Comparison of ENCODE assay signal across 29 cellular contexts in genomic region chr11:41920374-41920773, GRCh38.
"Had no signal": no experiment of that assay in that cellular context is flagged by ENCODE, and none has a peak within 500 bp of the region (broad histone marks: within the 10 kb centered on the region; RNA-seq: fewer than 3 reads in every experiment).

No MANE protein-coding gene starts in this region.

- H3K4me1 ChIP-seq: left lung, lower lobe of right lung, pancreas, prostate gland, stomach, testis, thyroid gland, transverse colon, upper lobe of right lung had no signal

- H3K36me3 Mint-ChIP-seq: mesothelial cell of epicardium; naive B cell; natural killer cell; stimulated activated naive B cell treated with anti-CD40 and anti-IgM and Interleukin-4, amounts not matched to agents 10 μg/mL and 1 μg/mL and 100 μg/mL, for 72 hours had no signal

- H3K27me3 ChIP-seq: left lung, pancreas, stomach, testis, thyroid gland, transverse colon, upper lobe of right lung had no signal

- H3K9me3 ChIP-seq: lower lobe of right lung, pancreas, prostate gland, testis, thyroid gland, transverse colon, upper lobe of right lung had no signal

- H3K36me3 ChIP-seq: left lung, lower lobe of right lung, pancreas, prostate gland, stomach, thyroid gland, transverse colon, upper lobe of right lung had no signal

- H3K4me3 Mint-ChIP-seq: mesothelial cell of epicardium; naive B cell; natural killer cell; nephron progenitor cell; stimulated activated naive B cell treated with anti-CD40 and anti-IgM and Interleukin-4, amounts not matched to agents 10 μg/mL and 1 μg/mL and 100 μg/mL, for 72 hours had no signal

- H3K27me3 Mint-ChIP-seq: naive B cell; stimulated activated naive B cell treated with anti-CD40 and anti-IgM and Interleukin-4, amounts not matched to agents 10 μg/mL and 1 μg/mL and 100 μg/mL, for 72 hours had no signal

- H3K4me3 ChIP-seq: left lung, lower lobe of right lung, pancreas, prostate gland, skin epidermis, stomach, testis, thyroid gland, transverse colon, upper lobe of right lung had no signal

- H3K4me1 Mint-ChIP-seq: mesothelial cell of epicardium; naive B cell; natural killer cell; stimulated activated naive B cell treated with anti-CD40 and anti-IgM and Interleukin-4, amounts not matched to agents 10 μg/mL and 1 μg/mL and 100 μg/mL, for 72 hours had no signal

- DNase-seq: hippocampal formation; kidney glomerular epithelial cell; left colon; left lung; lower lobe of right lung; mammary epithelial cell; mesenchymal stem cell; naive B cell; natural killer cell; nephron progenitor cell; pancreas; posterior cingulate gyrus; retina; right cardiac atrium; stimulated activated CD4-positive, alpha-beta T cell treated with anti-CD3 and anti-CD28 coated beads, Interleukin-12 subunit alpha, Interleukin-12 subunit beta, amount 100 ng/mL, for 4 hours; stimulated activated CD4-positive, alpha-beta T cell treated with anti-CD3 and anti-CD28 coated beads, Interleukin-15, amount 100 ng/mL, for 24 hours; stimulated activated CD4-positive, alpha-beta T cell treated with anti-CD3 and anti-CD28 coated beads, Interleukin-2, amount 100 ng/mL, for 24 hours; stimulated activated CD4-positive, alpha-beta T cell treated with anti-CD3 and anti-CD28 coated beads, Interleukin-4, amount 100 ng/mL, for 1 hour; stimulated activated naive B cell treated with anti-CD40 and anti-IgM and Interleukin-4, amounts not matched to agents 10 μg/mL and 1 μg/mL and 100 μg/mL, for 72 hours; stimulated activated naive CD8-positive, alpha-beta T cell treated with anti-CD3 and anti-CD28 coated beads, Interleukin-15, Interleukin-2, amounts not matched to agents 100 U/mL and 50 U/mL, for 24 hours; stomach; testis; thyroid gland; transverse colon; upper lobe of right lung had no signal

- H3K27ac ChIP-seq: left lung, lower lobe of right lung, pancreas, prostate gland, skin epidermis, stomach, testis, thyroid gland, transverse colon, upper lobe of right lung had no signal

- H3K27ac Mint-ChIP-seq: mesothelial cell of epicardium; naive B cell; natural killer cell; nephron progenitor cell; stimulated activated naive B cell treated with anti-CD40 and anti-IgM and Interleukin-4, amounts not matched to agents 10 μg/mL and 1 μg/mL and 100 μg/mL, for 72 hours had no signal

- ATAC-seq: left colon; left lung; lower lobe of right lung; natural killer cell; pancreas; right cardiac atrium; sciatic nerve; stimulated activated naive B cell treated with anti-CD40 and anti-IgM and Interleukin-4, amounts not matched to agents 10 μg/mL and 1 μg/mL and 100 μg/mL, for 72 hours; stimulated activated naive CD8-positive, alpha-beta T cell treated with anti-CD3 and anti-CD28 coated beads, Interleukin-15, Interleukin-2, amounts not matched to agents 100 U/mL and 50 U/mL, for 24 hours; upper lobe of right lung had no signal
